ENCODE assay signal across 8 cellular contexts in the genomic region with DNA sequence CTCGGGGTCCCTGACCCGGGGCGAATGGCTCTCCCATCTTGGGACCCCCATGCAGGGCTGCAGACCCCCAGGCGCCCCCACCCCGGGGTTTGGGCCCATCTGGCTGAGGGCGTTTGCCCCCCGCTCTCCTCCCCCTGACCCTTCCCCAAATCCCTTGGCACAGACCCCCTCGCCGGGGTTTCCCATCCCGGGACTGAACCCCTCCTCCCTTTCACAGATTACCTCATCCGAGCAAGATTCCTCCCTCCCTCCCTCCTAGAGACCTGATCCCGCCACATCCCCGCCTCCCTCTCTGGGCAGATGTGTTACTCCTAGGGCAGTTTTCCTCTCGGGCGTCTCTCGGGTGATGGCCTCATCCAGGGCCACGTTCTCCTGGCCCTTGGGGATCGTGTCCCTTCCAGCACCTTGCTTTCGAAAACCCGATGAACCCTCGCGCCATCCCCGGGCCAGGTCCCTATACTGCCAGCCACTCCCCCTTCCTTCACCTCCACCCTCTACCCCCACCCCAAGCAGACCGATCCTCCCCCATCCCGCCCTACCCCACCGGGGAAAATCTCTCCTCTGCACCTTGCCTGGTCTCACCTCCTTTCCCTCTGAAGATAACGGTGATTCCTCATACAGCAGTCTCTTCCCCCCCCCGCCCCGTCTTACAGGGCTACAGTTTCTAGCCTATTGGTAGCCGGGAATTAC. TPM values are rescaled to one million over a fixed set of nuclear protein-coding genes. Genes with fewer than 3 reads are reported as not detected.
DNase-seq lines count a peak whose midpoint lies in the region; ATAC-seq and TF ChIP-seq lines count a peak whose summit lies in the region.

No MANE protein-coding gene starts in this region.

- DNase-seq in Caki2 (ENCODE audit: low read depth) (peak; percentile 42), UCSD-AML1 (lab: John Stamatoyannopoulos, UW; ENCODE audit: unreplicated experiment) (peak; percentile 39), kidney glomerular epithelial cell (lab: John Stamatoyannopoulos, UW) (peak; percentile 24), foreskin melanocyte (no peak)
- DNase-seq in central memory CD4-positive, alpha-beta T cell, result peak; percentile 37
- DNase-seq in stimulated activated CD4-positive, alpha-beta T cell treated with anti-CD3 and anti-CD28 coated beads, Interleukin-15, amount 100 ng/mL, for 24 hours, result peak; percentile 67

- ATAC-seq in GM19452 (IDR thresholded peaks at IDR 0.05; ENCODE audit: unreplicated experiment), result no peak

- TF ChIP-seq RAD21 in Ishikawa (IDR thresholded peaks at IDR 0.05; ENCODE audit: low read depth), result no peak

- in situ Hi-C loops in Caki2 (cut with HindIII; ENCODE audit: low pct_unique_long_range_greater_than_20kb, low sequenced_read_pairs), result no loop called here

- no peak for TF ChIP-seq EP300 in Ishikawa (IDR thresholded peaks at IDR 0.05; ENCODE audit: borderline replicate concordance)

TF ChIP-seq in Ishikawa, 13 proteins besides CTCF, POLR2A, EP300 and RAD21:
- TF ChIP-seq ZBTB7A (IDR thresholded peaks at IDR 0.05; ENCODE audit: low read depth), result peak; percentile 71; the same call in 1 of the 2 replicates
- TF ChIP-seq CEBPB (IDR thresholded peaks at IDR 0.05), result no peak

RNA-seq across cellular contexts. Expression of a gene that starts 0.9 kb away (rescaled TPM):
- total RNA-seq in Caki2 (2014; rRNA removed; shearing (Covaris generic); ENCODE audit: low replicate concordance), result 5.3 and 20.3 TPM in 2 replicates

RNA-seq across cellular contexts. Expression of a gene that starts 35.8 kb away (rescaled TPM):
- total RNA-seq in Caki2 (2014; rRNA removed; shearing (Covaris generic); ENCODE audit: low replicate concordance), result 126 and 158 TPM in 2 replicates
